8 cellular contexts compared by ENCODE assay signal in genomic region chr6:43724914-43725642, GRCh38. TPM values are rescaled to one million over a fixed set of nuclear protein-coding genes. Genes with fewer than 3 reads are reported as not detected.
DNase-seq lines count a peak whose midpoint lies in the region; ATAC-seq and TF ChIP-seq lines count a peak whose summit lies in the region.

No MANE protein-coding gene starts in this region.

- peak overlapping the region; percentile 72 to 85 for H3K4me3 Mint-ChIP-seq in stimulated activated naive CD8-positive, alpha-beta T cell treated with anti-CD3 and anti-CD28 coated beads, Interleukin-15, amount 100 ng/mL, for 72 hours

- in situ Hi-C loops in mammary epithelial cell (cut with MboI; ENCODE audit: low sequenced_read_pairs in 2 of 2), result loop anchor here in 1 of 2 donors (5.0 kb wide), 2 partner anchors 47 to 347 kb away; partner anchors contain the start of gene VEGFA

- DNase-seq in Daoy (ENCODE audit: low read depth), result peak; percentile 97
- peak; percentile 67 for DNase-seq in HCEC 1CT
- peak; percentile 91 for DNase-seq in NCI-H128 (lab: John Stamatoyannopoulos, UW; ENCODE audit: unreplicated experiment)
- DNase-seq in activated CD4-positive, CD25-positive, alpha-beta regulatory T cell treated with anti-CD3 and anti-CD28 coated beads, Interleukin-2, amount 50 U/mL, for 16 hours (ENCODE audit: low read depth, low spot score), result peak; percentile 35
- DNase-seq in mammary epithelial cell, result peak; percentile 92
- peak; percentile 88 to 93 for DNase-seq in stimulated activated naive CD8-positive, alpha-beta T cell treated with anti-CD3 and anti-CD28 coated beads, Interleukin-15, amount 100 ng/mL, for 72 hours
- DNase-seq in NCI-H2081 treated with DMSO at 0.1 percent for 48 hours (lab: John Stamatoyannopoulos, UW), result no peak

- TF ChIP-seq CTCF in mammary epithelial cell (conservative IDR thresholded peaks at IDR 0.05 in 1 of 2, IDR thresholded peaks at IDR 0.05 in 1 of 2; ENCODE audit: extremely low read depth in 1 of 2, insufficient read depth in 1 of 2, low read depth in 1 of 2, low read length in 2 of 2), result no peak

- H3K4me2 ChIP-seq in mammary epithelial cell (ENCODE audit: insufficient read depth, low read depth, low read length), result peak overlapping the region; percentile 34

- H3K27ac ChIP-seq in mammary epithelial cell (ENCODE audit: insufficient read depth, low read depth, low read length), result peak overlapping the region; percentile 51

- H3K27ac Mint-ChIP-seq in stimulated activated naive CD8-positive, alpha-beta T cell treated with anti-CD3 and anti-CD28 coated beads, Interleukin-15, amount 100 ng/mL, for 72 hours, result peak overlapping the region; percentile 97 to 100

- 12% methylated on average over 5 of the region's 17 CpGs for WGBS in mammary epithelial cell (ENCODE audit: low coverage, missing lambda C conversion rate)

- intact Hi-C loops in mammary epithelial cell (cut with micrococcal nuclease), result loop anchor here (1.0 to 10.0 kb wide), 11 partner anchors 12 to 354 kb away; partner anchors contain the start of gene VEGFA

- H3K9ac ChIP-seq in mammary epithelial cell (ENCODE audit: insufficient read depth, low read length) (peak overlapping the region; percentile 9), mucosa of stomach (ENCODE audit: low read length) (peak overlapping the region; percentile 43)

- H3K27me3 ChIP-seq in mammary epithelial cell (ENCODE audit: insufficient read depth, low read length), result no peaks in the 10 kb centered on the region
- H3K27me3 ChIP-seq in mucosa of stomach (ENCODE audit: control insufficient read depth, insufficient read depth, low read length), result no peaks in the 10 kb centered on the region

- no peaks in the 10 kb centered on the region for H3K36me3 ChIP-seq in mammary epithelial cell (ENCODE audit: insufficient read depth, low read length)
- H3K36me3 ChIP-seq in mucosa of stomach (ENCODE audit: control insufficient read depth, insufficient read depth, low read length), result no peaks in the 10 kb centered on the region

- no TSS peak for BruUV-seq in mammary epithelial cell (replicated peaks; lab: Mats Ljungman, UMichigan)

- peak overlapping the region; percentile 33 for H2AFZ ChIP-seq in mammary epithelial cell (ENCODE audit: low read depth, low read length)

- H3K9me3 ChIP-seq in mammary epithelial cell (replicated peaks; ENCODE audit: insufficient read depth, low read length) (no peaks in the 10 kb centered on the region), mucosa of stomach (ENCODE audit: control insufficient read depth, low read length) (no peaks in the 10 kb centered on the region)

- H3K79me2 ChIP-seq in mammary epithelial cell (ENCODE audit: insufficient read depth, low read length), result no peaks in the 10 kb centered on the region

- no peaks in the 10 kb centered on the region for H4K20me1 ChIP-seq in mammary epithelial cell (ENCODE audit: insufficient read depth, low read length)

- H3K4me1 ChIP-seq in mammary epithelial cell (ENCODE audit: insufficient read depth, low read length) (peaks cover 34% of the 10 kb centered on the region), mucosa of stomach (ENCODE audit: control insufficient read depth, insufficient read depth, low read length) (peaks cover 27% of the 10 kb centered on the region)

- H3K4me1 Mint-ChIP-seq in stimulated activated naive CD8-positive, alpha-beta T cell treated with anti-CD3 and anti-CD28 coated beads, Interleukin-15, amount 100 ng/mL, for 72 hours, result peaks cover 43% of the 10 kb centered on the region

- dilution Hi-C loops in mammary epithelial cell (cut with HindIII; ENCODE audit: low sequenced_read_pairs), result no loop called here

- H3K4me3 ChIP-seq in mammary epithelial cell (replicated peaks in 1 of 3; ENCODE audit: insufficient read depth in 1 of 3, low read depth in 2 of 3, low read length in 3 of 3) (no peak overlapping the region), mucosa of stomach (ENCODE audit: low read length) (no peak overlapping the region)

- no peaks in the 10 kb centered on the region for H3K27me3 Mint-ChIP-seq in stimulated activated naive CD8-positive, alpha-beta T cell treated with anti-CD3 and anti-CD28 coated beads, Interleukin-15, amount 100 ng/mL, for 72 hours

- peak; percentile 90 for ATAC-seq in stimulated activated naive CD8-positive, alpha-beta T cell treated with anti-CD3 and anti-CD28 coated beads, Interleukin-15, amount 100 ng/mL, for 72 hours

- H3K9me3 Mint-ChIP-seq in stimulated activated naive CD8-positive, alpha-beta T cell treated with anti-CD3 and anti-CD28 coated beads, Interleukin-15, amount 100 ng/mL, for 72 hours, result peaks cover 0 to 5% of the 10 kb centered on the region in 2 donors

- CTCF ChIA-PET in mammary epithelial cell (lab: Charles Lee; ENCODE audit: low non-redundant PET), result interaction anchor here (0.5 to 1.2 kb wide), 4 partner anchors 34 to 436 kb away, joined by 3 to 6 read pairs (median 4); no protein-coding TSS in a partner anchor

RNA-seq across cellular contexts. Expression of gene MRPS18A, which starts 37.5 kb away (rescaled TPM):
- 70.7 and 77.8 TPM in 2 replicates for total RNA-seq in Daoy (2014; rRNA removed; shearing (Covaris generic))
- 10 to 100 TPM; 27.0 to 49.0 TPM for total RNA-seq in mammary epithelial cell
- 63.7 TPM for polyA plus RNA-seq in mammary epithelial cell
- 39.5 TPM for polyA minus RNA-seq in mammary epithelial cell

RNA-seq across cellular contexts. Expression of gene VEGFA, which starts 44.9 kb away (rescaled TPM):
- total RNA-seq in Daoy (2014; rRNA removed; shearing (Covaris generic)), result 57.1 and 77.5 TPM in 2 replicates
- 100 to 1,000 TPM; 161 to 313 TPM for total RNA-seq in mammary epithelial cell
- 196 TPM for polyA plus RNA-seq in mammary epithelial cell
- polyA minus RNA-seq in mammary epithelial cell, result 634 TPM
